31 cellular contexts compared by ENCODE assay signal in genomic region chr19:16773259-16773658, GRCh38. TPM values are rescaled to one million over a fixed set of nuclear protein-coding genes. Genes with fewer than 3 reads are reported as not detected.
"Had no signal": no experiment of that assay in that cellular context is flagged by ENCODE, and none has a peak within 500 bp of the region (broad histone marks: within the 10 kb centered on the region; RNA-seq: fewer than 3 reads in every experiment).

No MANE protein-coding gene starts in this region.

- DNase-seq: activated CD4-positive, alpha-beta T cell treated with anti-CD3 and anti-CD28 coated beads for 1 hour; activated CD4-positive, alpha-beta T cell treated with anti-CD3 and anti-CD28 coated beads, Interleukin-2, amount 10 ng/mL, durations not matched to agents 7 days and 5 days; activated CD8-positive, alpha-beta T cell treated with anti-CD3 and anti-CD28 coated beads for 36 hours; activated gamma-delta T cell treated with Interleukin-2 at 50 U/mL for 16 hours; activated naive CD4-positive, alpha-beta T cell treated with anti-CD3 and anti-CD28 coated beads, Interleukin-2, amount 50 U/mL, for 16 hours; activated T-cell treated with anti-CD3 and anti-CD28 coated beads, Interleukin-2, amount 50 U/mL, for 4 hours; amygdala; caudate nucleus; cortex of kidney; effector memory CD8-positive, alpha-beta T cell; foreskin fibroblast; heart right ventricle; left lung; lower lobe of right lung; mesendoderm; ovary; stimulated activated CD4-positive, alpha-beta T cell treated with anti-CD3 and anti-CD28 coated beads, Interleukin-4, amount 100 ng/mL, for 24 hours; stomach; T-helper 2 cell had no signal

- H3K4me1 ChIP-seq: heart right ventricle, left lung, lower lobe of right lung, prostate gland, stomach, tibial nerve had no signal

- H3K27me3 ChIP-seq: left lung, ovary, stomach, tibial nerve had no signal

- H3K4me3 Mint-ChIP-seq: activated CD4-positive, alpha-beta T cell treated with anti-CD3 and anti-CD28 coated beads, Interleukin-2, amount 10 ng/mL, durations not matched to agents 7 days and 5 days; activated CD8-positive, alpha-beta T cell treated with anti-CD3 and anti-CD28 coated beads for 36 hours; activated T-cell treated with anti-CD3 and anti-CD28 coated beads, Interleukin-2, amount 50 U/mL, for 4 hours; activated T-helper 17 cell treated with anti-CD3 and anti-CD28 coated beads, Interleukin-2, amount 50 U/mL, for 72 hours; effector memory CD8-positive, alpha-beta T cell; nephron; stimulated activated effector memory CD8-positive, alpha-beta T cell treated with anti-CD3 and anti-CD28 coated beads, Interleukin-12 subunit alpha, Interleukin-12 subunit beta, amount 100 ng/mL, for 72 hours; WTC11 had no signal

- H3K9me3 ChIP-seq: lower lobe of right lung, ovary, prostate gland, stomach, tibial nerve had no signal

- ATAC-seq: activated CD8-positive, alpha-beta T cell treated with anti-CD3 and anti-CD28 coated beads for 36 hours; activated T-cell treated with anti-CD3 and anti-CD28 coated beads, Interleukin-2, amount 50 U/mL, for 4 hours; activated T-helper 17 cell treated with anti-CD3 and anti-CD28 coated beads, Interleukin-2, amount 50 U/mL, for 72 hours; effector memory CD8-positive, alpha-beta T cell; esophagus mucosa; left lung; sciatic nerve; stimulated activated effector memory CD8-positive, alpha-beta T cell treated with anti-CD3 and anti-CD28 coated beads, Interleukin-12 subunit alpha, Interleukin-12 subunit beta, amount 100 ng/mL, for 72 hours had no signal

- H3K4me1 Mint-ChIP-seq: activated CD4-positive, alpha-beta T cell treated with anti-CD3 and anti-CD28 coated beads, Interleukin-2, amount 10 ng/mL, durations not matched to agents 7 days and 5 days; activated T-helper 17 cell treated with anti-CD3 and anti-CD28 coated beads, Interleukin-2, amount 50 U/mL, for 72 hours; nephron; stimulated activated effector memory CD8-positive, alpha-beta T cell treated with anti-CD3 and anti-CD28 coated beads, Interleukin-12 subunit alpha, Interleukin-12 subunit beta, amount 100 ng/mL, for 72 hours; WTC11 had no signal

- H3K36me3 Mint-ChIP-seq: stimulated activated effector memory CD8-positive, alpha-beta T cell treated with anti-CD3 and anti-CD28 coated beads, Interleukin-12 subunit alpha, Interleukin-12 subunit beta, amount 100 ng/mL, for 72 hours; WTC11 had no signal

- H3K27ac ChIP-seq: heart right ventricle, left lung, lower lobe of right lung, ovary, prostate gland, skin epidermis, stomach, tibial nerve had no signal

- H3K36me3 ChIP-seq: heart right ventricle, left lung, lower lobe of right lung, ovary, prostate gland, tibial nerve had no signal

- H3K27ac Mint-ChIP-seq: activated CD4-positive, alpha-beta T cell treated with anti-CD3 and anti-CD28 coated beads, Interleukin-2, amount 10 ng/mL, durations not matched to agents 7 days and 5 days; activated CD8-positive, alpha-beta T cell treated with anti-CD3 and anti-CD28 coated beads for 36 hours; activated T-helper 17 cell treated with anti-CD3 and anti-CD28 coated beads, Interleukin-2, amount 50 U/mL, for 72 hours; effector memory CD8-positive, alpha-beta T cell; nephron; stimulated activated effector memory CD8-positive, alpha-beta T cell treated with anti-CD3 and anti-CD28 coated beads, Interleukin-12 subunit alpha, Interleukin-12 subunit beta, amount 100 ng/mL, for 72 hours; WTC11 had no signal

- H3K9me3 Mint-ChIP-seq: activated T-cell treated with anti-CD3 and anti-CD28 coated beads, Interleukin-2, amount 50 U/mL, for 4 hours; activated T-helper 17 cell treated with anti-CD3 and anti-CD28 coated beads, Interleukin-2, amount 50 U/mL, for 72 hours; effector memory CD8-positive, alpha-beta T cell; stimulated activated effector memory CD8-positive, alpha-beta T cell treated with anti-CD3 and anti-CD28 coated beads, Interleukin-12 subunit alpha, Interleukin-12 subunit beta, amount 100 ng/mL, for 72 hours had no signal

- H3K4me3 ChIP-seq: heart right ventricle, left lung, lower lobe of right lung, ovary, prostate gland, skin epidermis, stomach, tibial nerve had no signal

RNA-seq across cellular contexts. Expression of gene NWD1, which starts 53.6 kb away (rescaled TPM):
- total RNA-seq: activated CD4-positive, alpha-beta T cell treated with anti-CD3 and anti-CD28 coated beads, Interleukin-2, amount 10 ng/mL, durations not matched to agents 7 days and 5 days; activated CD8-positive, alpha-beta T cell treated with anti-CD3 and anti-CD28 coated beads for 36 hours; activated T-cell treated with anti-CD3 and anti-CD28 coated beads, Interleukin-2, amount 50 U/mL, for 4 hours; activated T-helper 17 cell treated with anti-CD3 and anti-CD28 coated beads, Interleukin-2, amount 50 U/mL, for 72 hours; chondrocyte; glomerular endothelial cell; mononuclear cell; WTC11 had no signal
